26 cellular contexts compared by ENCODE assay signal in genomic region chr12:108103087-108103486, GRCh38. TPM values are rescaled to one million over a fixed set of nuclear protein-coding genes. Genes with fewer than 3 reads are reported as not detected.
"Had no signal": no experiment of that assay in that cellular context is flagged by ENCODE, and none has a peak within 500 bp of the region (broad histone marks: within the 10 kb centered on the region; RNA-seq: fewer than 3 reads in every experiment).

No MANE protein-coding gene starts in this region.

- H3K27me3 ChIP-seq: colonic mucosa, esophagus muscularis mucosa, esophagus squamous epithelium, foreskin keratinocyte, gastrocnemius medialis, gastroesophageal sphincter, hepatocyte had no signal

- DNase-seq: colonic mucosa; cortex of kidney; dermis blood vessel endothelial cell; dorsolateral prefrontal cortex; effector CD4-positive, alpha-beta T cell; effector CD8-positive, alpha-beta T cell; effector memory CD4-positive, alpha-beta T cell; effector memory CD8-positive, alpha-beta T cell; endodermal cell; esophagus squamous epithelium; foreskin fibroblast; foreskin keratinocyte; foreskin melanocyte; gastrocnemius medialis; glutamatergic neuron; head of caudate nucleus; heart left ventricle; heart right ventricle had no signal

- ATAC-seq: effector memory CD8-positive, alpha-beta T cell; esophagus mucosa; foreskin keratinocyte; gastrocnemius medialis; gastroesophageal sphincter; heart left ventricle; heart right ventricle had no signal

- H3K4me3 ChIP-seq: colonic mucosa, coronary artery, dorsolateral prefrontal cortex, esophagus muscularis mucosa, esophagus squamous epithelium, gastrocnemius medialis, gastroesophageal sphincter, heart left ventricle, heart right ventricle, hepatocyte had no signal

- H3K79me2 ChIP-seq: hepatocyte had no signal

- H3K4me1 ChIP-seq: colonic mucosa, foreskin keratinocyte, gastrocnemius medialis, heart left ventricle, heart right ventricle had no signal

- H3K9me3 ChIP-seq: colonic mucosa, esophagus muscularis mucosa, esophagus squamous epithelium, gastrocnemius medialis, gastroesophageal sphincter, heart left ventricle had no signal

- H3K27ac ChIP-seq: colonic mucosa, coronary artery, dorsolateral prefrontal cortex, epithelial cell of prostate, esophagus squamous epithelium, foreskin keratinocyte, gastrocnemius medialis, heart left ventricle, heart right ventricle, hepatocyte had no signal

- H3K4me2 ChIP-seq: hepatocyte had no signal

- H2AFZ ChIP-seq: hepatocyte had no signal

- H3K36me3 ChIP-seq: colonic mucosa, esophagus muscularis mucosa, esophagus squamous epithelium, gastrocnemius medialis, gastroesophageal sphincter, heart left ventricle, heart right ventricle had no signal

RNA-seq across cellular contexts. Expression of gene WSCD2, which starts 26.0 kb away (rescaled TPM):
- polyA plus RNA-seq: endothelial cell of umbilical vein, fibroblast of lung, foreskin keratinocyte, heart left ventricle had no signal
